8 cellular contexts compared by ENCODE assay signal in the genomic region with DNA sequence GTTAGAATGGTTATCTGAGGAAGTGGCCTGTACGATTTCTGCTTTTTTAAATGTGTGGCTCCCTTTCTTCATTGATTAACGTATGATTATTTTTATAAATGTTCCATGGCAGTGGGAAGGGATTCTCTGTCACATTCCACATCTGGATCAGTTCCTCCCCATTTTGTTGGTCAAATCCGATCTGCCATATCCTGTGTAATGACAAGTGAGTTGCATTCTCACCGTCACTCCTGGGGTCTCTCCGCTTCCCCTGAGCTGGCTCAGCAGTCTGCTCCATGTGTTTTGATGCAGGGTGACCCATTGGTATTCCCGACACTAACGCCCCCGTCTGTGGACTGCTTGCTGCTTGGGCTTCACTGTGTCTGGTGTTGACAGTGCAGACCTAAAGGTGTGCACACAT. TPM values are rescaled to one million over a fixed set of nuclear protein-coding genes. Genes with fewer than 3 reads are reported as not detected.
DNase-seq lines count a peak whose midpoint lies in the region; ATAC-seq, FAIRE-seq and TF ChIP-seq lines count a peak whose summit lies in the region.

No MANE protein-coding gene starts in this region.

- intact Hi-C loops in endothelial cell of umbilical vein (cut with micrococcal nuclease): no loop called here
- intact Hi-C loops in prostate gland (cut with DNase I): no loop called here

- DNase-seq in ELR (ENCODE audit: low read depth) (peak; percentile 7), RWPE2 (ENCODE audit: low spot score) (no peak), endothelial cell of umbilical vein (ENCODE audit: low read depth, low spot score) (peak; percentile 45), prostate gland (ENCODE audit: low spot score) (peak; percentile 19), GDM1 (lab: John Stamatoyannopoulos, UW) (no peak), HTR-8/SVneo (ENCODE audit: insufficient read length, low spot score) (no peak)

- CTCF ChIA-PET in endothelial cell of umbilical vein (lab: Charles Lee): no interaction called here

- TF ChIP-seq POLR2A in endothelial cell of umbilical vein (IDR thresholded peaks at IDR 0.05; ENCODE audit: low read depth, low read length) (peak; percentile 33), prostate gland (IDR thresholded peaks at IDR 0.05) (no peak)

- TF ChIP-seq CTCF in RWPE2 (IDR thresholded peaks at IDR 0.05; ENCODE audit: poor library complexity, severe bottlenecking) (no peak), endothelial cell of umbilical vein (IDR thresholded peaks at IDR 0.05; ENCODE audit: extremely low read depth in 1 of 2, insufficient read depth in 1 of 2, low read depth in 1 of 2, low read length in 2 of 2) (no peak), prostate gland (IDR thresholded peaks at IDR 0.05) (no peak)

- no peak overlapping the region for H3K4me2 ChIP-seq in endothelial cell of umbilical vein (ENCODE audit: insufficient read depth, low read length)

- H3K9me1 ChIP-seq in endothelial cell of umbilical vein (replicated peaks; ENCODE audit: control insufficient read depth, extremely low read depth, insufficient read depth, low read length): no peaks in the 10 kb centered on the region

- WGBS in prostate gland: 70% methylated on average over 8 of the region's 8 CpGs

- H3K9me3 ChIP-seq in RWPE2 (ENCODE audit: severe bottlenecking) (no peaks in the 10 kb centered on the region), endothelial cell of umbilical vein (replicated peaks; ENCODE audit: control insufficient read depth, insufficient read depth, low read length) (no peaks in the 10 kb centered on the region), prostate gland (no peaks in the 10 kb centered on the region)

- H3K27ac ChIP-seq in RWPE2 (ENCODE audit: poor library complexity, severe bottlenecking): peak overlapping the region; percentile 32
- H3K27ac ChIP-seq in endothelial cell of umbilical vein (ENCODE audit: insufficient read depth, low read depth, low read length): no peak overlapping the region
- peak overlapping the region in 1 of 2 donors; percentile 59 for H3K27ac ChIP-seq in prostate gland

- no peak overlapping the region for H3K4me3 ChIP-seq in RWPE2 (ENCODE audit: severe bottlenecking)
- H3K4me3 ChIP-seq in endothelial cell of umbilical vein (replicated peaks in 1 of 3; ENCODE audit: insufficient read depth in 1 of 3, low read depth in 1 of 3, low read length in 3 of 3): no peak overlapping the region
- no peak overlapping the region for H3K4me3 ChIP-seq in prostate gland

- H3K27me3 ChIP-seq in RWPE2 (ENCODE audit: insufficient read depth, poor library complexity, severe bottlenecking): no peaks in the 10 kb centered on the region
- no peaks in the 10 kb centered on the region for H3K27me3 ChIP-seq in endothelial cell of umbilical vein (ENCODE audit: control insufficient read depth in 2 of 2, insufficient read depth in 2 of 2, low read length in 2 of 2)
- no peaks in the 10 kb centered on the region for H3K27me3 ChIP-seq in prostate gland (replicated peaks; ENCODE audit: insufficient read depth)

- FAIRE-seq in endothelial cell of umbilical vein (lab: Jason Lieb, UNC) (no peak), HTR-8/SVneo (lab: Jason Lieb, UNC) (no peak)

- ATAC-seq in RWPE2 (ENCODE audit: low read depth) (no peak), HG02623 (IDR thresholded peaks at IDR 0.05; ENCODE audit: unreplicated experiment) (no peak), HG03354 (IDR thresholded peaks at IDR 0.05; ENCODE audit: poor library complexity, severe bottlenecking, unreplicated experiment) (no peak)

- no peaks in the 10 kb centered on the region for H4K20me1 ChIP-seq in endothelial cell of umbilical vein (replicated peaks; ENCODE audit: control insufficient read depth, extremely low read depth, insufficient read depth, low read length)

- H3K36me3 ChIP-seq in RWPE2 (ENCODE audit: low read depth) (peaks cover 74% of the 10 kb centered on the region), endothelial cell of umbilical vein (ENCODE audit: control insufficient read depth in 2 of 2, extremely low read depth in 1 of 2, insufficient read depth in 2 of 2, low read length in 2 of 2) (peaks cover 8 to 11% of the 10 kb centered on the region in 2 experiments), prostate gland (no peaks in the 10 kb centered on the region)

- POLR2A ChIA-PET in endothelial cell of umbilical vein (lab: Charles Lee): interaction anchor here (6.9 kb wide), 1 partner anchor 56 kb away, joined by 70 read pairs; the partner anchor contains the start of gene MALAT1

- dilution Hi-C loops in endothelial cell of umbilical vein (cut with MboI; ENCODE audit: extremely low pct_ligation_motif_present, low sequenced_read_pairs): no loop called here

- BruUV-seq in endothelial cell of umbilical vein (replicated peaks; lab: Mats Ljungman, UMichigan): no TSS peak

- H3K4me1 ChIP-seq in RWPE2 (ENCODE audit: insufficient read depth, poor library complexity, severe bottlenecking): no peaks in the 10 kb centered on the region
- H3K4me1 ChIP-seq in endothelial cell of umbilical vein (ENCODE audit: control insufficient read depth, extremely low read depth, insufficient read depth, low read length): no peaks in the 10 kb centered on the region
- H3K4me1 ChIP-seq in prostate gland (replicated peaks): no peaks in the 10 kb centered on the region

- peaks cover 44% of the 10 kb centered on the region for H3K79me2 ChIP-seq in endothelial cell of umbilical vein (ENCODE audit: control insufficient read depth, insufficient read depth, low read length)

- H3K9ac ChIP-seq in endothelial cell of umbilical vein (replicated peaks; ENCODE audit: extremely low read depth, insufficient read depth, low read length): no peak overlapping the region

- H2AFZ ChIP-seq in endothelial cell of umbilical vein (ENCODE audit: low read depth, low read length): no peak overlapping the region

TF ChIP-seq in endothelial cell of umbilical vein, 7 proteins besides CTCF, POLR2A, EP300 and RAD21:
- no peak for TF ChIP-seq MAX (IDR thresholded peaks at IDR 0.05; ENCODE audit: insufficient read depth, insufficient read length)
- TF ChIP-seq MYC (IDR thresholded peaks at IDR 0.05; ENCODE audit: low read depth, low read length): no peak
- TF ChIP-seq EZH2 (IDR thresholded peaks at IDR 0.05; ENCODE audit: borderline replicate concordance, low read depth, low read length, severe bottlenecking): no peak
- TF ChIP-seq FOS (IDR thresholded peaks at IDR 0.05; ENCODE audit: borderline replicate concordance, insufficient read depth, low read length): no peak
- TF ChIP-seq JUN (IDR thresholded peaks at IDR 0.05; ENCODE audit: borderline replicate concordance, insufficient read depth, insufficient read length, low read depth): no peak
- TF ChIP-seq GATA2 (IDR thresholded peaks at IDR 0.05; ENCODE audit: insufficient read depth, insufficient read length, low read depth, low read length): no peak
- TF ChIP-seq POLR2AphosphoS5 (IDR thresholded peaks at IDR 0.05; ENCODE audit: insufficient read depth, low read depth, low read length): no peak

RNA-seq across cellular contexts. Expression of gene NEAT1, which starts 20.4 kb away (rescaled TPM):
- 957 and 1,053 TPM in 2 replicates for total RNA-seq in endothelial cell of umbilical vein
- polyA plus RNA-seq in endothelial cell of umbilical vein: 34.4 and 43.3 TPM in 2 replicates
- polyA plus RNA-seq in endothelial cell of umbilical vein (2011; cell fraction: cytosol; rRNA removed): 15.1 and 49.9 TPM in 2 replicates
- 443 and 462 TPM in 2 replicates for polyA plus RNA-seq in endothelial cell of umbilical vein (2011; cell fraction: nucleus; rRNA removed)
- polyA plus RNA-seq in endothelial cell of umbilical vein (2012): 254 and 310 TPM in 2 replicates
- 900 and 1,086 TPM in 2 replicates for polyA minus RNA-seq in endothelial cell of umbilical vein
- 31.7 TPM for polyA minus RNA-seq in endothelial cell of umbilical vein (2011; cell fraction: cytosol; rRNA and poly(A)+ RNA removed)
- 1,191 and 1,444 TPM in 2 replicates for polyA minus RNA-seq in endothelial cell of umbilical vein (2011; cell fraction: nucleus; rRNA and poly(A)+ RNA removed)
- total RNA-seq in prostate gland: 1,000 to 10,000 TPM in 1 of 2 donors, 100 to 1,000 TPM in 1; 110 to 1,326 TPM

RNA-seq across cellular contexts. Expression of gene MALAT1, which starts 55.9 kb away (rescaled TPM):
- total RNA-seq in endothelial cell of umbilical vein (7,529 and 7,700 TPM in 2 replicates), prostate gland (1,000 to 10,000 TPM; 5,964 to 9,097 TPM)
- 394 and 491 TPM in 2 replicates for polyA plus RNA-seq in endothelial cell of umbilical vein
- 47.1 and 87.3 TPM in 2 replicates for polyA plus RNA-seq in endothelial cell of umbilical vein (2011; cell fraction: cytosol; rRNA removed)
- 5,514 and 5,703 TPM in 2 replicates for polyA plus RNA-seq in endothelial cell of umbilical vein (2011; cell fraction: nucleus; rRNA removed)
- 638 and 920 TPM in 2 replicates for polyA plus RNA-seq in endothelial cell of umbilical vein (2012)
- polyA minus RNA-seq in endothelial cell of umbilical vein: 8,330 and 9,132 TPM in 2 replicates
- polyA minus RNA-seq in endothelial cell of umbilical vein (2011; cell fraction: cytosol; rRNA and poly(A)+ RNA removed): 1,996 TPM
- 28,697 and 33,573 TPM in 2 replicates for polyA minus RNA-seq in endothelial cell of umbilical vein (2011; cell fraction: nucleus; rRNA and poly(A)+ RNA removed)

RNA-seq across cellular contexts. Expression of gene FRMD8, which starts 56.5 kb away (rescaled TPM):
- total RNA-seq in endothelial cell of umbilical vein: 53.9 and 57.7 TPM in 2 replicates
- 36.4 and 45.3 TPM in 2 replicates for polyA plus RNA-seq in endothelial cell of umbilical vein
- polyA plus RNA-seq in endothelial cell of umbilical vein (2011; cell fraction: cytosol; rRNA removed): 24.9 and 33.1 TPM in 2 replicates
- polyA plus RNA-seq in endothelial cell of umbilical vein (2011; cell fraction: nucleus; rRNA removed): 38.1 and 42.6 TPM in 2 replicates
- 24.3 and 29.2 TPM in 2 replicates for polyA plus RNA-seq in endothelial cell of umbilical vein (2012)
- 34.9 and 44.0 TPM in 2 replicates for polyA minus RNA-seq in endothelial cell of umbilical vein
- polyA minus RNA-seq in endothelial cell of umbilical vein (2011; cell fraction: cytosol; rRNA and poly(A)+ RNA removed): 16.4 TPM
- 22.2 and 24.7 TPM in 2 replicates for polyA minus RNA-seq in endothelial cell of umbilical vein (2011; cell fraction: nucleus; rRNA and poly(A)+ RNA removed)
- 100 to 1,000 TPM in 1 of 2 donors, 10 to 100 TPM in 1; 36.1 to 106 TPM for total RNA-seq in prostate gland

Comparison
In these comparisons a context has a peak if more than half of its experiments do, and no peak if none do; other contexts are left out.
1. DNase-seq: peak in ELR (single experiment), endothelial cell of umbilical vein (single experiment) and prostate gland (single experiment); none in RWPE2 (single experiment), GDM1 (single experiment) and HTR-8/SVneo (single experiment).